In the genomic region with DNA sequence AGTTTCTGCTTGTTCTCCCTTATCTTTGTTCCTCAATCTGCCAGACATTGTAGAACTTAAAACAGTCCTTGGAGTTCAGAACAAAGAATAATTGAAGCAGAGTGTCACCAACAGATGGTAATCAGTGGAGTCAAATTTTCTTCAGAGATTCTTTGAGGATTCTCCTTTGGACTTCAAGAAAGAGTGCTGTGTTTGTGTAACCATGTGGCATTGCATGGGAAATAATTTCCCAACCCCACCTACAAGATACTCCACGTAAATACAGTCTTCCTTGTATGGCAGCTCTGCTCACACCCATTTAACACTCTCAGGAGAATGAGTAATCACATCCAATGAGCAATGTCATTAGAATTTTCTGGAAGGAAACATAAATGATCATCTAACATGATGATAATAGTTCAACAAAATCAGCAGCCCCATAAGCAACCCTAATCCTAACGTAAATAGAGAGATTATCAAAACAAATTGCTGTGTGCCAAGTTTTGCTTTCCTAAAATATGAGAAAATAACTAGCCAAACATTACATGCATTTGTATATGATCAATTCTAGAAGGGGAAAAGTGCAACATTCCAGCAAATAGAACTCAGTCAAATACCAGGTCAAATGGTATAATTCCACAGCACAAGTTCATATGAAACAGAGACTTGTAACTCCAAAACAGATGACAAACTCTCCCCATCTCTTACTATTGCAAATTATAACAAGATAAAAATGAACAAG, we compare ENCODE assay signal across 15 cellular contexts. TPM values are rescaled to one million over a fixed set of nuclear protein-coding genes. Genes with fewer than 3 reads are reported as not detected.
A peak's percentile ranks its signal among the peaks of the same experiment; 100 is the strongest.
DNase-seq lines count a peak whose midpoint lies in the region; FAIRE-seq and TF ChIP-seq lines count a peak whose summit lies in the region.
"Had no signal": no experiment of that assay in that cellular context is flagged by ENCODE, and none has a peak within 500 bp of the region (broad histone marks: within the 10 kb centered on the region; RNA-seq: fewer than 3 reads in every experiment).

No MANE protein-coding gene starts in this region.

- no peak overlapping the region for H3K4me2 ChIP-seq in astrocyte (ENCODE audit: low read length)
- no peak overlapping the region for H3K4me2 ChIP-seq in hepatocyte

- H3K9me2 ChIP-seq in hepatocyte (replicated peaks; ENCODE audit: insufficient read depth): no peaks in the 10 kb centered on the region

- peaks cover 23% of the 10 kb centered on the region for H3K4me1 Mint-ChIP-seq in astrocyte (ENCODE audit: low read depth, unreplicated experiment)
- peaks cover 25% of the 10 kb centered on the region for H3K4me1 Mint-ChIP-seq in chondrocyte (ENCODE audit: low read depth)
- H3K4me1 Mint-ChIP-seq: brain, nephron progenitor cell had no signal

- H2AFZ ChIP-seq in astrocyte (ENCODE audit: low read depth, low read length) (no peak overlapping the region), hepatocyte (no peak overlapping the region)

- TF ChIP-seq CTCF in astrocyte (IDR thresholded peaks at IDR 0.05; ENCODE audit: insufficient read depth, low read depth, low read length): no peak
- no peak for TF ChIP-seq CTCF in hepatocyte (IDR thresholded peaks at IDR 0.05; ENCODE audit: poor library complexity)
- TF ChIP-seq CTCF in chondrocyte (IDR thresholded peaks at IDR 0.05): no peak
- TF ChIP-seq CTCF in lower leg skin (IDR thresholded peaks at IDR 0.05): no peak

- peak; percentile 18 for DNase-seq in A172 (ENCODE audit: low spot score)
- DNase-seq in HT1080 (ENCODE audit: low read depth): peak; percentile 34
- DNase-seq in astrocyte (ENCODE audit: low read depth): peak; percentile 59
- DNase-seq in hepatocyte (ENCODE audit: low spot score): no peak
- DNase-seq in chondrocyte (ENCODE audit: low spot score): no peak
- DNase-seq in NK-92 (lab: John Stamatoyannopoulos, UW; ENCODE audit: unreplicated experiment): no peak
- no peak for DNase-seq in activated CD4-positive, alpha-beta T cell treated with anti-CD3 and anti-CD28 coated beads for 1 hour
- no peak for DNase-seq in lower leg skin (ENCODE audit: low spot score in 2 of 2)
- DNase-seq: activated CD4-positive, alpha-beta T cell treated with anti-CD3 and anti-CD28 coated beads, Interleukin-2, amount 50 U/mL, for 4 hours; islet precursor cell; KG1; nephron progenitor cell had no signal

- intact Hi-C loops in lower leg skin (cut with DNase I; ENCODE audit: low total_unique reads): no loop called here

- no peak for TF ChIP-seq POLR2A in lower leg skin (IDR thresholded peaks at IDR 0.05)

- FAIRE-seq in astrocyte (lab: Jason Lieb, UNC): no peak

- no peak overlapping the region for H3K9ac ChIP-seq in astrocyte (ENCODE audit: low read length)

- WGBS in hepatocyte (ENCODE audit: low lambda C conversion rate, missing lambda C conversion rate): 59% methylated on average over 2 of the region's 2 CpGs
- WGBS in lower leg skin, 2 donors: 51% methylated on average over 2 of the region's 2 CpGs

- no peak overlapping the region for H3K4me3 Mint-ChIP-seq in astrocyte (ENCODE audit: unreplicated experiment)
- H3K4me3 Mint-ChIP-seq in chondrocyte (ENCODE audit: unreplicated experiment): no peak overlapping the region
- H3K4me3 Mint-ChIP-seq: brain, nephron progenitor cell had no signal

- H3K36me3 ChIP-seq in astrocyte (ENCODE audit: insufficient read depth, low read length) (no peaks in the 10 kb centered on the region), hepatocyte (replicated peaks; ENCODE audit: insufficient read depth, low read depth) (no peaks in the 10 kb centered on the region)

- H3K4me3 ChIP-seq in astrocyte (ENCODE audit: insufficient read depth, low read depth, low read length): no peak overlapping the region
- no peak overlapping the region for H3K4me3 ChIP-seq in hepatocyte
- H3K4me3 ChIP-seq in lower leg skin (ENCODE audit: low read depth, poor library complexity, severe bottlenecking): no peak overlapping the region
- H3K4me3 ChIP-seq: skin epidermis had no signal

- no peak overlapping the region for H3K27ac ChIP-seq in astrocyte (ENCODE audit: low read depth, low read length)
- peak overlapping the region; percentile 36 for H3K27ac ChIP-seq in hepatocyte

- no peaks in the 10 kb centered on the region for H3K36me3 Mint-ChIP-seq in astrocyte (ENCODE audit: low read depth, unreplicated experiment)
- no peaks in the 10 kb centered on the region for H3K36me3 Mint-ChIP-seq in chondrocyte (ENCODE audit: low read depth)
- H3K36me3 Mint-ChIP-seq: brain had no signal

- no peaks in the 10 kb centered on the region for H3K79me2 ChIP-seq in astrocyte (ENCODE audit: insufficient read depth, low read length)
- no peaks in the 10 kb centered on the region for H3K79me2 ChIP-seq in hepatocyte

- H3K9me3 Mint-ChIP-seq in astrocyte (ENCODE audit: unreplicated experiment) (no peaks in the 10 kb centered on the region), chondrocyte (ENCODE audit: low read depth) (peaks cover 3% of the 10 kb centered on the region)
- H3K9me3 Mint-ChIP-seq: activated T-helper 2 cell treated with anti-CD3 and anti-CD28 coated beads, Interferon-gamma antibody, Interleukin-2, Interleukin-4, amounts not matched to agents 10 μg/mL and 5 μg/mL and 100 μg/mL, durations not matched to agents 14 hours and 24 hours and 36 hours had no signal

- H3K27ac Mint-ChIP-seq in astrocyte (ENCODE audit: unreplicated experiment): peak overlapping the region; percentile 67
- no peak overlapping the region for H3K27ac Mint-ChIP-seq in chondrocyte (ENCODE audit: unreplicated experiment)
- H3K27ac Mint-ChIP-seq: activated T-helper 2 cell treated with anti-CD3 and anti-CD28 coated beads, Interferon-gamma antibody, Interleukin-2, Interleukin-4, amounts not matched to agents 10 μg/mL and 5 μg/mL and 100 μg/mL, durations not matched to agents 14 hours and 24 hours and 36 hours; brain; nephron progenitor cell had no signal

- H4K20me1 ChIP-seq in astrocyte (ENCODE audit: insufficient read depth, low read length) (no peaks in the 10 kb centered on the region), hepatocyte (ENCODE audit: insufficient read depth, poor library complexity, severe bottlenecking) (no peaks in the 10 kb centered on the region)

- H3K27me3 Mint-ChIP-seq in astrocyte (ENCODE audit: low read depth, unreplicated experiment) (no peaks in the 10 kb centered on the region), chondrocyte (ENCODE audit: low read depth) (no peaks in the 10 kb centered on the region)
- H3K27me3 Mint-ChIP-seq: brain had no signal

- H3K4me1 ChIP-seq in astrocyte (ENCODE audit: insufficient read depth, low read length) (no peaks in the 10 kb centered on the region), hepatocyte (ENCODE audit: insufficient read depth) (no peaks in the 10 kb centered on the region)

- H3K9me3 ChIP-seq in astrocyte (ENCODE audit: insufficient read depth, low read depth, low read length) (no peaks in the 10 kb centered on the region), hepatocyte (ENCODE audit: low read depth) (no peaks in the 10 kb centered on the region)

- H3K27me3 ChIP-seq in astrocyte (ENCODE audit: insufficient read depth, low read length): no peaks in the 10 kb centered on the region
- no peaks in the 10 kb centered on the region for H3K27me3 ChIP-seq in hepatocyte

RNA-seq across cellular contexts. Expression of a gene that starts 6.9 kb away (rescaled TPM):
- total RNA-seq in A172 (2014; rRNA removed; shearing (Covaris generic)): 16.1 and 17.7 TPM in 2 replicates
- 3.2 and 3.8 TPM in 2 replicates for total RNA-seq in HT1080 (2014; rRNA removed; shearing (Covaris generic))
- polyA plus RNA-seq in HT1080 (2015; cell fraction: cytosol; rRNA removed): 4.3 and 4.6 TPM in 2 replicates
- 5.1 TPM in 2 replicates for polyA plus RNA-seq in HT1080 (2015; cell fraction: nucleus; rRNA removed)
- total RNA-seq in astrocyte (9.6 and 12.8 TPM in 2 replicates), hepatocyte (17.9 and 18.6 TPM in 2 replicates), chondrocyte (8.8 to 14.8 TPM (median 10.9 TPM) in 3 replicates), lower leg skin (10 to 100 TPM in 1 of 4 donors, 1 to 10 TPM in 3; 5.5 to 12.4 (median 7.2) TPM)
- polyA plus RNA-seq in hepatocyte: 3.7 and 9.7 TPM in 2 replicates

Comparison
In these comparisons a context has a peak if more than half of its experiments do, and no peak if none do; other contexts are left out.
1. DNase-seq: peak in A172 (single experiment), HT1080 (single experiment) and astrocyte (single experiment); none in hepatocyte (single experiment), chondrocyte (single experiment), NK-92 (single experiment), activated CD4-positive, alpha-beta T cell treated with anti-CD3 and anti-CD28 coated beads for 1 hour (single experiment) and lower leg skin (0 of 2).